Comparison of ENCODE assay signal across 22 cellular contexts in genomic region chr19:10462557-10462956, GRCh38. TPM values are rescaled to one million over a fixed set of nuclear protein-coding genes. Genes with fewer than 3 reads are reported as not detected.
DNase-seq lines count a peak whose midpoint lies in the region; ATAC-seq, FAIRE-seq and TF ChIP-seq lines count a peak whose summit lies in the region.
"Had no signal": no experiment of that assay in that cellular context is flagged by ENCODE, and none has a peak within 500 bp of the region (broad histone marks: within the 10 kb centered on the region; RNA-seq: fewer than 3 reads in every experiment).

No MANE protein-coding gene starts in this region.

- H4K91ac ChIP-seq in H1 (replicated peaks; ENCODE audit: insufficient read length, low read length), result no peak overlapping the region

- no peaks in the 10 kb centered on the region for H3K79me1 ChIP-seq in H1 (ENCODE audit: low read depth, low read length)

- H3K36me3 ChIP-seq in SK-N-SH (replicated peaks in 1 of 2; ENCODE audit: control insufficient read depth in 1 of 2, insufficient read depth in 2 of 2, low read length in 1 of 2), result no peaks in the 10 kb centered on the region
- H3K36me3 ChIP-seq in CD4-positive, CD25-positive, alpha-beta regulatory T cell (ENCODE audit: control insufficient read depth, insufficient read depth, low read length), result peaks cover 3% of the 10 kb centered on the region
- H3K36me3 ChIP-seq in H1 (ENCODE audit: control insufficient read depth in 2 of 4, insufficient read depth in 4 of 4, low read length in 3 of 4), result no peaks in the 10 kb centered on the region; a peak in 1 of 8 replicates

- peaks cover 6% of the 10 kb centered on the region; the same call in 1 of the 2 replicates for H3K23me2 ChIP-seq in H1 (ENCODE audit: low read depth, low read length)

- H3K27ac ChIP-seq in SK-N-SH (ENCODE audit: low read depth in 2 of 2, low read length in 1 of 2) (no peak overlapping the region), H1 (ENCODE audit: low read depth, low read length) (no peak overlapping the region)
- no peak overlapping the region for H3K27ac ChIP-seq in CD4-positive, CD25-positive, alpha-beta regulatory T cell (ENCODE audit: insufficient read depth, low read length, poor library complexity, severe bottlenecking)
- no peak overlapping the region for H3K27ac ChIP-seq in CD4-positive, alpha-beta T cell (ENCODE audit: low read depth, low read length)
- H3K27ac ChIP-seq: 22Rv1 had no signal

- peaks cover 6% of the 10 kb centered on the region for H3K27me3 Mint-ChIP-seq in CD4-positive, CD25-positive, alpha-beta regulatory T cell
- H3K27me3 Mint-ChIP-seq in activated T-helper 2 cell treated with anti-CD3 and anti-CD28 coated beads, Interferon-gamma antibody, Interleukin-2, Interleukin-4, amounts not matched to agents 10 μg/mL and 5 μg/mL and 100 μg/mL, durations not matched to agents 14 hours and 24 hours and 36 hours (ENCODE audit: low read depth), result no peaks in the 10 kb centered on the region
- H3K27me3 Mint-ChIP-seq in nephron progenitor cell (ENCODE audit: low read depth, poor library complexity), result peaks cover 6% of the 10 kb centered on the region
- H3K27me3 Mint-ChIP-seq in CD4-positive, alpha-beta T cell, result no peaks in the 10 kb centered on the region

- H3F3A ChIP-seq in SK-N-SH (replicated peaks; ENCODE audit: insufficient read depth), result peaks cover 8% of the 10 kb centered on the region

- no peak overlapping the region for H2BK120ac ChIP-seq in H1 (replicated peaks; ENCODE audit: low read depth, low read length)

- TF ChIP-seq EP300 in SK-N-SH (IDR thresholded peaks at IDR 0.05; ENCODE audit: borderline replicate concordance in 1 of 2, low read depth in 1 of 2, low read length in 1 of 2) (no peak), H1 (IDR thresholded peaks at IDR 0.05; ENCODE audit: borderline replicate concordance in 1 of 2, low read depth in 2 of 2, low read length in 2 of 2) (no peak)

- no peaks in the 10 kb centered on the region for H3K9me3 ChIP-seq in SK-N-SH
- H3K9me3 ChIP-seq in CD4-positive, CD25-positive, alpha-beta regulatory T cell (ENCODE audit: control insufficient read depth in 2 of 2, low read length in 2 of 2), result no peaks in the 10 kb centered on the region
- no peaks in the 10 kb centered on the region for H3K9me3 ChIP-seq in H1 (ENCODE audit: insufficient read depth in 2 of 2, low read depth in 1 of 2, low read length in 1 of 2)
- no peaks in the 10 kb centered on the region for H3K9me3 ChIP-seq in CD4-positive, alpha-beta T cell (ENCODE audit: control insufficient read depth, low read length)

- H3K9me3 Mint-ChIP-seq in CD4-positive, CD25-positive, alpha-beta regulatory T cell, result peaks cover 0 to 1% (median 0%) of the 10 kb centered on the region in 7 donors
- no peaks in the 10 kb centered on the region for H3K9me3 Mint-ChIP-seq in activated T-helper 2 cell treated with anti-CD3 and anti-CD28 coated beads, Interferon-gamma antibody, Interleukin-2, Interleukin-4, amounts not matched to agents 10 μg/mL and 5 μg/mL and 100 μg/mL, durations not matched to agents 14 hours and 24 hours and 36 hours
- no peaks in the 10 kb centered on the region for H3K9me3 Mint-ChIP-seq in nephron progenitor cell
- H3K9me3 Mint-ChIP-seq in CD4-positive, alpha-beta T cell, result no peaks in the 10 kb centered on the region

- POLR2A ChIA-PET in SK-N-SH (lab: Yijun Ruan, JAX), result interaction anchor here (0.6 kb wide), 1 partner anchor 103 kb away, joined by 3 read pairs; no protein-coding TSS in a partner anchor
- POLR2A ChIA-PET in H1 (lab: Charles Lee; ENCODE audit: partially characterized antibody), result interaction anchor here (1.0 kb wide), 1 partner anchor 16 kb away, joined by 3 read pairs; no protein-coding TSS in a partner anchor
- POLR2A ChIA-PET in CD4-positive, alpha-beta T cell (lab: Charles Lee), result no interaction called here

- H4K20me1 ChIP-seq in SK-N-SH (ENCODE audit: insufficient read depth) (no peaks in the 10 kb centered on the region), H1 (replicated peaks in 1 of 2; ENCODE audit: control insufficient read depth in 1 of 2, insufficient read depth in 2 of 2, low read length in 2 of 2) (no peaks in the 10 kb centered on the region)

- no peak overlapping the region for H4K8ac ChIP-seq in H1 (ENCODE audit: extremely low read depth, insufficient read depth, low read length)

- no peak overlapping the region for H3K23ac ChIP-seq in H1 (ENCODE audit: insufficient read length)

- H3K4me1 Mint-ChIP-seq in CD4-positive, CD25-positive, alpha-beta regulatory T cell, result peaks cover 0 to 17% (median under 1%) of the 10 kb centered on the region in 4 donors
- peaks cover 5% of the 10 kb centered on the region for H3K4me1 Mint-ChIP-seq in activated T-helper 2 cell treated with anti-CD3 and anti-CD28 coated beads, Interferon-gamma antibody, Interleukin-2, Interleukin-4, amounts not matched to agents 10 μg/mL and 5 μg/mL and 100 μg/mL, durations not matched to agents 14 hours and 24 hours and 36 hours (ENCODE audit: low read depth)
- H3K4me1 Mint-ChIP-seq in nephron progenitor cell, result peaks cover 27% of the 10 kb centered on the region
- H3K4me1 Mint-ChIP-seq in CD4-positive, alpha-beta T cell (ENCODE audit: low read depth), result peaks cover 3% of the 10 kb centered on the region

- no peak overlapping the region for H3K27ac Mint-ChIP-seq in CD4-positive, CD25-positive, alpha-beta regulatory T cell
- peak overlapping the region; percentile 61 for H3K27ac Mint-ChIP-seq in activated T-helper 2 cell treated with anti-CD3 and anti-CD28 coated beads, Interferon-gamma antibody, Interleukin-2, Interleukin-4, amounts not matched to agents 10 μg/mL and 5 μg/mL and 100 μg/mL, durations not matched to agents 14 hours and 24 hours and 36 hours
- no peak overlapping the region for H3K27ac Mint-ChIP-seq in nephron progenitor cell
- no peak overlapping the region for H3K27ac Mint-ChIP-seq in CD4-positive, alpha-beta T cell

- no peak overlapping the region for H3K4me2 ChIP-seq in SK-N-SH
- H3K4me2 ChIP-seq in H1 (ENCODE audit: insufficient read depth in 1 of 2, low read depth in 2 of 2, low read length in 2 of 2), result no peak overlapping the region; a peak in 1 of 4 replicates

- no peak overlapping the region for H2BK20ac ChIP-seq in H1 (ENCODE audit: low read length)

- H3K9me2 ChIP-seq in SK-N-SH, result no peaks in the 10 kb centered on the region

- no peak overlapping the region for H2BK5ac ChIP-seq in H1 (ENCODE audit: low read depth, low read length)

- 97% methylated on average over 4 of the region's 4 CpGs for WGBS in SK-N-SH (ENCODE audit: low lambda C conversion rate)
- WGBS in H1 (ENCODE audit: extremely low coverage in 1 of 2, insufficient coverage in 1 of 2, insufficient read length in 1 of 2, insufficient replicate concordance in 2 of 2, low coverage in 1 of 2, low lambda C conversion rate in 2 of 2, missing lambda C conversion rate in 1 of 2), 2 experiments, result 93 to 100% methylated on average over 2 to 4 of the region's 4 CpGs

- H3K14ac ChIP-seq in H1 (ENCODE audit: insufficient read length), result no peak overlapping the region

- H3K4me3 ChIP-seq in SK-N-SH (ENCODE audit: low read depth in 2 of 2, low read length in 1 of 2), result no peak overlapping the region
- no peak overlapping the region for H3K4me3 ChIP-seq in CD4-positive, CD25-positive, alpha-beta regulatory T cell (ENCODE audit: low read depth, low read length)
- H3K4me3 ChIP-seq in H1 (ENCODE audit: extremely low read depth in 1 of 4, insufficient read depth in 2 of 4, low read depth in 3 of 4, low read length in 4 of 4), result no peak overlapping the region

- CTCF ChIA-PET in SK-N-SH (lab: Yijun Ruan, JAX) (interaction anchor here (0.9 to 1.1 kb wide), 3 partner anchors 11 to 59 kb away, joined by 3 to 4 read pairs (median 3); partner anchors contain the start of gene CDC37), H1 (lab: Charles Lee; ENCODE audit: partially characterized antibody) (interaction anchor here (0.9 to 2.3 kb wide), 2 partner anchors 16 to 119 kb away, joined by 4 to 9 read pairs; no protein-coding TSS in a partner anchor)
- CTCF ChIA-PET in CD4-positive, alpha-beta T cell (lab: Charles Lee), result no interaction called here

- DNase-seq in SK-N-SH, result peak; percentile 8
- no peak for DNase-seq in CD4-positive, CD25-positive, alpha-beta regulatory T cell
- no peak for DNase-seq in activated T-helper 2 cell treated with anti-CD3 and anti-CD28 coated beads, Interferon-gamma antibody, Interleukin-2, Interleukin-4, amounts not matched to agents 10 μg/mL and 5 μg/mL and 100 μg/mL, durations not matched to agents 14 hours and 24 hours and 36 hours (ENCODE audit: low spot score)
- DNase-seq in H1 (ENCODE audit: low read depth in 1 of 2, low spot score in 2 of 2), result no peak
- DNase-seq in nephron progenitor cell, result no peak
- no peak for DNase-seq in GM19239 (ENCODE audit: insufficient read length, low spot score)
- DNase-seq in CD4-positive, alpha-beta T cell, result no peak
- DNase-seq: DMS153, GDM1, GOT3, KG1, MV-4-11, NCI-H187, NCI-H2107, NCI-H2227 treated with DMSO at 0.1 percent for 48 hours, NCI-H524, NCI-H82, OCI-M1, SHP77 had no signal

- no peak for TF ChIP-seq CTCF in SK-N-SH (IDR thresholded peaks at IDR 0.05)
- TF ChIP-seq CTCF in H1 (IDR thresholded peaks at IDR 0.05; ENCODE audit: control extremely low read depth in 1 of 3, insufficient read depth in 1 of 3, low read depth in 1 of 3, low read length in 3 of 3), result no peak
- no peak for TF ChIP-seq CTCF in nephron progenitor cell (IDR thresholded peaks at IDR 0.05)
- no peak for TF ChIP-seq CTCF in CD4-positive, alpha-beta T cell (IDR thresholded peaks at IDR 0.05)

- TF ChIP-seq RAD21 in SK-N-SH (IDR thresholded peaks at IDR 0.05; ENCODE audit: low read length) (no peak), H1 (IDR thresholded peaks at IDR 0.05 in 1 of 2, conservative IDR thresholded peaks at IDR 0.05 in 1 of 2; ENCODE audit: low read depth in 2 of 2, low read length in 2 of 2) (no peak)

- H3K56ac ChIP-seq in H1 (replicated peaks; ENCODE audit: insufficient read length, low read depth, low read length), result no peak overlapping the region

- no peak for TF ChIP-seq POLR2A in H1 (IDR thresholded peaks at IDR 0.05; ENCODE audit: control extremely low read depth in 1 of 2, low read depth in 2 of 2, low read length in 2 of 2)

- H3K79me2 ChIP-seq in SK-N-SH (ENCODE audit: insufficient read depth) (no peaks in the 10 kb centered on the region), H1 (ENCODE audit: control insufficient read depth in 1 of 2, insufficient read depth in 2 of 2, low read length in 2 of 2) (no peaks in the 10 kb centered on the region)

- H3K9ac ChIP-seq in SK-N-SH (no peak overlapping the region), H1 (replicated peaks in 1 of 4; ENCODE audit: extremely low read depth in 1 of 4, low read depth in 3 of 4, low read length in 3 of 4) (no peak overlapping the region)

- intact Hi-C loops in activated T-helper 2 cell treated with anti-CD3 and anti-CD28 coated beads, Interferon-gamma antibody, Interleukin-2, Interleukin-4, amounts not matched to agents 10 μg/mL and 5 μg/mL and 100 μg/mL, durations not matched to agents 14 hours and 24 hours and 36 hours (cut with micrococcal nuclease), result no loop called here
- intact Hi-C loops in CD4-positive, alpha-beta T cell (cut with DNase I, micrococcal nuclease), result no loop called here

- FAIRE-seq in H1 (lab: Jason Lieb, UNC), result no peak
- no peak for FAIRE-seq in GM19239 (lab: Jason Lieb, UNC)

- H2BK12ac ChIP-seq in H1 (ENCODE audit: low read depth, low read length), result no peak overlapping the region

- no peak for ATAC-seq in SK-N-SH treated with all-trans-retinoic acid at 6 μM for 48 hours
- ATAC-seq in CD4-positive, CD25-positive, alpha-beta regulatory T cell (ENCODE audit: low read depth in 2 of 2), result no peak
- no peak for ATAC-seq in CD4-positive, alpha-beta T cell (ENCODE audit: poor library complexity)

- peaks cover 4% of the 10 kb centered on the region for H3K36me3 Mint-ChIP-seq in CD4-positive, CD25-positive, alpha-beta regulatory T cell
- peaks cover 51% of the 10 kb centered on the region for H3K36me3 Mint-ChIP-seq in activated T-helper 2 cell treated with anti-CD3 and anti-CD28 coated beads, Interferon-gamma antibody, Interleukin-2, Interleukin-4, amounts not matched to agents 10 μg/mL and 5 μg/mL and 100 μg/mL, durations not matched to agents 14 hours and 24 hours and 36 hours (ENCODE audit: low read depth)
- H3K36me3 Mint-ChIP-seq in nephron progenitor cell (ENCODE audit: low read depth), result no peaks in the 10 kb centered on the region
- no peaks in the 10 kb centered on the region for H3K36me3 Mint-ChIP-seq in CD4-positive, alpha-beta T cell (ENCODE audit: low read depth)

- H2AFZ ChIP-seq in SK-N-SH (ENCODE audit: low read depth) (no peak overlapping the region), H1 (ENCODE audit: low read length) (no peak overlapping the region)

- no peak overlapping the region; the same call in 1 of the 2 replicates for H3K18ac ChIP-seq in H1 (ENCODE audit: extremely low read depth, low read length)

- H3K27me3 ChIP-seq in SK-N-SH (ENCODE audit: insufficient read depth), result no peaks in the 10 kb centered on the region
- no peaks in the 10 kb centered on the region for H3K27me3 ChIP-seq in CD4-positive, CD25-positive, alpha-beta regulatory T cell (ENCODE audit: control insufficient read depth, insufficient read depth, low read length)
- peaks cover 0 to 5% (median 2%) of the 10 kb centered on the region in 4 experiments; a peak in 4 of 7 replicates for H3K27me3 ChIP-seq in H1 (replicated peaks in 1 of 4; ENCODE audit: control insufficient read depth in 3 of 4, extremely low read depth in 1 of 4, insufficient read depth in 3 of 4, low read length in 3 of 4)
- H3K27me3 ChIP-seq in CD4-positive, alpha-beta T cell (ENCODE audit: control insufficient read depth, insufficient read depth, low read length), result no peaks in the 10 kb centered on the region

- H3K4me1 ChIP-seq in SK-N-SH (ENCODE audit: control insufficient read depth in 1 of 2, insufficient read depth in 2 of 2, low read depth in 1 of 2, low read length in 1 of 2) (peaks cover 0 to 4% of the 10 kb centered on the region in 2 experiments; a peak in 1 of 4 replicates), H1 (replicated peaks in 1 of 4; ENCODE audit: control insufficient read depth in 3 of 4, insufficient read depth in 4 of 4, low read length in 3 of 4) (peaks cover 0 to 9% (median 4%) of the 10 kb centered on the region in 4 experiments; a peak in 6 of 7 replicates)
- H3K4me1 ChIP-seq in CD4-positive, CD25-positive, alpha-beta regulatory T cell (ENCODE audit: control insufficient read depth, insufficient read depth, low read length, poor library complexity, severe bottlenecking), result peaks cover 7% of the 10 kb centered on the region

- H4K5ac ChIP-seq in H1 (ENCODE audit: insufficient read length, low read depth, low read length), result no peak overlapping the region

- no peak overlapping the region for H3K4ac ChIP-seq in H1 (replicated peaks; ENCODE audit: insufficient read length, low read depth, low read length)

- peak overlapping the region in 3 of 4 donors; percentile 4 to 67 (median 35) for H3K4me3 Mint-ChIP-seq in CD4-positive, CD25-positive, alpha-beta regulatory T cell
- no peak overlapping the region for H3K4me3 Mint-ChIP-seq in activated T-helper 2 cell treated with anti-CD3 and anti-CD28 coated beads, Interferon-gamma antibody, Interleukin-2, Interleukin-4, amounts not matched to agents 10 μg/mL and 5 μg/mL and 100 μg/mL, durations not matched to agents 14 hours and 24 hours and 36 hours (ENCODE audit: low read depth)
- H3K4me3 Mint-ChIP-seq in nephron progenitor cell, result no peak overlapping the region
- no peak overlapping the region for H3K4me3 Mint-ChIP-seq in CD4-positive, alpha-beta T cell

- H2AK5ac ChIP-seq in H1 (ENCODE audit: low read depth, low read length), result 0 out of 2 replicates have a peak overlapping the region, but pooled peaks have one; percentile 39

- no peak overlapping the region; the same call in 1 of the 2 replicates for H2BK15ac ChIP-seq in H1 (ENCODE audit: low read length)

RNA-seq across cellular contexts. Expression of gene KEAP1, which starts 40.6 kb away (rescaled TPM):
- polyA plus RNA-seq in SK-N-SH (2012; rRNA removed) (53.8 and 72.9 TPM in 2 replicates), H1 (2011; rRNA removed) (106 and 117 TPM in 2 replicates)
- polyA plus RNA-seq in SK-N-SH (2012; cell fraction: cytosol; rRNA removed), result 42.4 and 51.7 TPM in 2 replicates
- polyA plus RNA-seq in SK-N-SH (2012; cell fraction: nucleus; rRNA removed), result 66.2 and 72.6 TPM in 2 replicates
- total RNA-seq in CD4-positive, CD25-positive, alpha-beta regulatory T cell, result 26.2 TPM
- 10 to 100 TPM; 45.0 to 75.1 (median 56.3) TPM for polyA plus RNA-seq in CD4-positive, CD25-positive, alpha-beta regulatory T cell
- total RNA-seq in activated T-helper 2 cell treated with anti-CD3 and anti-CD28 coated beads, Interferon-gamma antibody, Interleukin-2, Interleukin-4, amounts not matched to agents 10 μg/mL and 5 μg/mL and 100 μg/mL, durations not matched to agents 14 hours and 24 hours and 36 hours, result 75.2 and 76.1 TPM in 2 replicates
- total RNA-seq in H1 (2021; fragmentation: NEBNext Ultra II Directional; extraction: Animal tissue kit (Norgen Biotek cat#: 25700)), result 80.6 and 82.0 TPM in 2 replicates
- polyA plus RNA-seq in H1 (2011; cell fraction: cytosol; rRNA removed), result 81.3 TPM
- polyA plus RNA-seq in H1 (2011; cell fraction: nucleus; rRNA removed), result 97.7 TPM
- 81.4 to 108 TPM (median 98.2 TPM) in 4 replicates for polyA plus RNA-seq in H1 (2012, experiment 1 of 2)
- polyA plus RNA-seq in H1 (2012, experiment 2 of 2), result 70.3 TPM
- 39.6 TPM for polyA plus RNA-seq in H1 (2013, experiment 1 of 2)
- polyA plus RNA-seq in H1 (2013, experiment 2 of 2), result 36.8 TPM
- polyA minus RNA-seq in H1 (2011; rRNA and poly(A)+ RNA removed), result 139 and 176 TPM in 2 replicates
- polyA minus RNA-seq in H1 (2011; cell fraction: cytosol; rRNA and poly(A)+ RNA removed), result 86.8 TPM
- 53.1 TPM for polyA minus RNA-seq in H1 (2011; cell fraction: nucleus; rRNA and poly(A)+ RNA removed)
- total RNA-seq in CD4-positive, alpha-beta T cell, result 10 to 100 TPM; 10.5 to 11.6 TPM

RNA-seq across cellular contexts. Expression of gene PDE4A, which starts 42.2 kb away (rescaled TPM):
- polyA plus RNA-seq in SK-N-SH (2012; rRNA removed) (2.3 and 2.9 TPM in 2 replicates), H1 (2011; rRNA removed) (2.0 and 3.4 TPM in 2 replicates)
- polyA plus RNA-seq in SK-N-SH (2012; cell fraction: cytosol; rRNA removed), result 2.0 and 2.8 TPM in 2 replicates
- polyA plus RNA-seq in SK-N-SH (2012; cell fraction: nucleus; rRNA removed), result 5.6 and 6.7 TPM in 2 replicates
- total RNA-seq in CD4-positive, CD25-positive, alpha-beta regulatory T cell, result 16.6 TPM
- 1 to 10 TPM in 3 of 4 donors, under 1 TPM in 1; 0.86 to 4.2 (median 3.5) TPM for polyA plus RNA-seq in CD4-positive, CD25-positive, alpha-beta regulatory T cell
- 105 TPM in 2 replicates for total RNA-seq in activated T-helper 2 cell treated with anti-CD3 and anti-CD28 coated beads, Interferon-gamma antibody, Interleukin-2, Interleukin-4, amounts not matched to agents 10 μg/mL and 5 μg/mL and 100 μg/mL, durations not matched to agents 14 hours and 24 hours and 36 hours
- total RNA-seq in H1 (2021; fragmentation: NEBNext Ultra II Directional; extraction: Animal tissue kit (Norgen Biotek cat#: 25700)), result 4.4 and 5.0 TPM in 2 replicates
- 1.8 TPM for polyA plus RNA-seq in H1 (2011; cell fraction: cytosol; rRNA removed)
- polyA plus RNA-seq in H1 (2011; cell fraction: nucleus; rRNA removed), result 2.5 TPM
- polyA plus RNA-seq in H1 (2012, experiment 1 of 2), result 2.6 to 4.2 TPM (median 3.9 TPM) in 4 replicates
- polyA plus RNA-seq in H1 (2012, experiment 2 of 2), result 3.2 TPM
- 3.3 TPM for polyA plus RNA-seq in H1 (2013, experiment 1 of 2)
- polyA plus RNA-seq in H1 (2013, experiment 2 of 2), result 3.4 TPM
- 2.8 and 3.4 TPM in 2 replicates for polyA minus RNA-seq in H1 (2011; rRNA and poly(A)+ RNA removed)
- 4.5 TPM for polyA minus RNA-seq in H1 (2011; cell fraction: cytosol; rRNA and poly(A)+ RNA removed)
- polyA minus RNA-seq in H1 (2011; cell fraction: nucleus; rRNA and poly(A)+ RNA removed), result 2.3 TPM
- total RNA-seq in CD4-positive, alpha-beta T cell, result 1 to 10 TPM; 1.5 to 2.1 TPM

RNA-seq across cellular contexts. Expression of gene S1PR5, which starts 54.7 kb away (rescaled TPM):
- 0.32 and 0.36 TPM in 2 replicates for polyA plus RNA-seq in SK-N-SH (2012; rRNA removed)
- polyA plus RNA-seq in SK-N-SH (2012; cell fraction: cytosol; rRNA removed), result 0.36 and 0.39 TPM in 2 replicates
- polyA plus RNA-seq in SK-N-SH (2012; cell fraction: nucleus; rRNA removed), result 0.21 and 0.24 TPM in 2 replicates
- total RNA-seq in CD4-positive, CD25-positive, alpha-beta regulatory T cell, result not detected
- polyA plus RNA-seq in CD4-positive, CD25-positive, alpha-beta regulatory T cell, result under 1 TPM in 3 of 4 donors, not detected in 1; 0.17 to 0.31 (median 0.30) TPM
- total RNA-seq in activated T-helper 2 cell treated with anti-CD3 and anti-CD28 coated beads, Interferon-gamma antibody, Interleukin-2, Interleukin-4, amounts not matched to agents 10 μg/mL and 5 μg/mL and 100 μg/mL, durations not matched to agents 14 hours and 24 hours and 36 hours, result 0.23 TPM in 1 of 2 replicates, not detected in the other
- 8.6 and 8.7 TPM in 2 replicates for total RNA-seq in H1 (2021; fragmentation: NEBNext Ultra II Directional; extraction: Animal tissue kit (Norgen Biotek cat#: 25700))
- polyA plus RNA-seq in H1 (2011; rRNA removed), result 2.4 and 3.6 TPM in 2 replicates
- 2.7 TPM for polyA plus RNA-seq in H1 (2011; cell fraction: cytosol; rRNA removed)
- polyA plus RNA-seq in H1 (2011; cell fraction: nucleus; rRNA removed), result 2.3 TPM
- polyA plus RNA-seq in H1 (2012, experiment 1 of 2), result 2.7 to 3.3 TPM (median 2.9 TPM) in 4 replicates
- 2.2 TPM for polyA plus RNA-seq in H1 (2012, experiment 2 of 2)
- polyA plus RNA-seq in H1 (2013, experiment 1 of 2), result 14.0 TPM
- 16.1 TPM for polyA plus RNA-seq in H1 (2013, experiment 2 of 2)
- polyA minus RNA-seq in H1 (2011; rRNA and poly(A)+ RNA removed), result 0.46 and 0.63 TPM in 2 replicates
- polyA minus RNA-seq in H1 (2011; cell fraction: cytosol; rRNA and poly(A)+ RNA removed), result 1.8 TPM
- polyA minus RNA-seq in H1 (2011; cell fraction: nucleus; rRNA and poly(A)+ RNA removed), result 2.0 TPM
- under 1 TPM; 0.55 to 0.92 TPM for total RNA-seq in CD4-positive, alpha-beta T cell
- total RNA-seq: RPMI7951 had no signal

RNA-seq across cellular contexts. Expression of gene CDC37, which starts 59.2 kb away (rescaled TPM):
- polyA plus RNA-seq in SK-N-SH (2012; rRNA removed) (1,026 and 1,054 TPM in 2 replicates), H1 (2011; rRNA removed) (181 and 285 TPM in 2 replicates)
- 593 and 675 TPM in 2 replicates for polyA plus RNA-seq in SK-N-SH (2012; cell fraction: cytosol; rRNA removed)
- 2,817 and 3,252 TPM in 2 replicates for polyA plus RNA-seq in SK-N-SH (2012; cell fraction: nucleus; rRNA removed)
- total RNA-seq in CD4-positive, CD25-positive, alpha-beta regulatory T cell, result 229 TPM
- 10 to 100 TPM; 53.4 to 69.9 (median 61.0) TPM for polyA plus RNA-seq in CD4-positive, CD25-positive, alpha-beta regulatory T cell
- 285 and 300 TPM in 2 replicates for total RNA-seq in activated T-helper 2 cell treated with anti-CD3 and anti-CD28 coated beads, Interferon-gamma antibody, Interleukin-2, Interleukin-4, amounts not matched to agents 10 μg/mL and 5 μg/mL and 100 μg/mL, durations not matched to agents 14 hours and 24 hours and 36 hours
- 162 and 164 TPM in 2 replicates for total RNA-seq in H1 (2021; fragmentation: NEBNext Ultra II Directional; extraction: Animal tissue kit (Norgen Biotek cat#: 25700))
- polyA plus RNA-seq in H1 (2011; cell fraction: cytosol; rRNA removed), result 404 TPM
- polyA plus RNA-seq in H1 (2011; cell fraction: nucleus; rRNA removed), result 587 TPM
- 155 to 277 TPM (median 276 TPM) in 4 replicates for polyA plus RNA-seq in H1 (2012, experiment 1 of 2)
- 150 TPM for polyA plus RNA-seq in H1 (2012, experiment 2 of 2)
- polyA plus RNA-seq in H1 (2013, experiment 1 of 2), result 155 TPM
- polyA plus RNA-seq in H1 (2013, experiment 2 of 2), result 145 TPM
- 66.0 and 91.9 TPM in 2 replicates for polyA minus RNA-seq in H1 (2011; rRNA and poly(A)+ RNA removed)
- 104 TPM for polyA minus RNA-seq in H1 (2011; cell fraction: cytosol; rRNA and poly(A)+ RNA removed)
- polyA minus RNA-seq in H1 (2011; cell fraction: nucleus; rRNA and poly(A)+ RNA removed), result 73.2 TPM
- total RNA-seq in CD4-positive, alpha-beta T cell, result 100 to 1,000 TPM; 162 to 164 TPM

Comparison
In these comparisons a context has a peak if more than half of its experiments do, and no peak if none do; other contexts are left out.
1. H3K4me3 Mint-ChIP-seq: peak in CD4-positive, CD25-positive, alpha-beta regulatory T cell (3 of 4); none in activated T-helper 2 cell treated with anti-CD3 and anti-CD28 coated beads, Interferon-gamma antibody, Interleukin-2, Interleukin-4, amounts not matched to agents 10 μg/mL and 5 μg/mL and 100 μg/mL, durations not matched to agents 14 hours and 24 hours and 36 hours (single experiment), nephron progenitor cell (single experiment) and CD4-positive, alpha-beta T cell (single experiment).